Comparison of ENCODE assay signal across 1 cellular context in the genomic region with DNA sequence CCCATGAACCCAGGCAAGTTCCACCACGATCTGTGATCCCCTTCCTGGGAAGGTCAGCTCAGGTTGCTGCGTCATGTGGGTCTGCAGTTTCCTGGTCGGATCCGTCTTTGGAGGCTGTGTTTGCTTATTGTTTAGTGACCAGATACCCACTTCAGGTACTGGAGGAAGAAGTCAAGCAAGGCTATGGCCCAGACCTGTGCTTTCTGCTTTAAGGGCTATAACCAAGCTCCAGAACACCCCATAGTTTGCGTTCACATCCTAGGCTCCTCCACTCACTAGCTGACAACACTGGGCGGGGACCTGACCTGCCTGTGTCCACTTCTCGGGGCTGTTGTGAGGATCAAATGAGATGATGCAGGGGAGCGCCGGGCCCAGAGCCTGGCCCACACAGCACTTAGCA.
TF ChIP-seq lines count a peak whose summit lies in the region.

No MANE protein-coding gene starts in this region.

TF ChIP-seq in K562, 482 proteins besides CTCF, POLR2A, EP300 and RAD21 (continued from another document):
- TF ChIP-seq, protein P1, sequence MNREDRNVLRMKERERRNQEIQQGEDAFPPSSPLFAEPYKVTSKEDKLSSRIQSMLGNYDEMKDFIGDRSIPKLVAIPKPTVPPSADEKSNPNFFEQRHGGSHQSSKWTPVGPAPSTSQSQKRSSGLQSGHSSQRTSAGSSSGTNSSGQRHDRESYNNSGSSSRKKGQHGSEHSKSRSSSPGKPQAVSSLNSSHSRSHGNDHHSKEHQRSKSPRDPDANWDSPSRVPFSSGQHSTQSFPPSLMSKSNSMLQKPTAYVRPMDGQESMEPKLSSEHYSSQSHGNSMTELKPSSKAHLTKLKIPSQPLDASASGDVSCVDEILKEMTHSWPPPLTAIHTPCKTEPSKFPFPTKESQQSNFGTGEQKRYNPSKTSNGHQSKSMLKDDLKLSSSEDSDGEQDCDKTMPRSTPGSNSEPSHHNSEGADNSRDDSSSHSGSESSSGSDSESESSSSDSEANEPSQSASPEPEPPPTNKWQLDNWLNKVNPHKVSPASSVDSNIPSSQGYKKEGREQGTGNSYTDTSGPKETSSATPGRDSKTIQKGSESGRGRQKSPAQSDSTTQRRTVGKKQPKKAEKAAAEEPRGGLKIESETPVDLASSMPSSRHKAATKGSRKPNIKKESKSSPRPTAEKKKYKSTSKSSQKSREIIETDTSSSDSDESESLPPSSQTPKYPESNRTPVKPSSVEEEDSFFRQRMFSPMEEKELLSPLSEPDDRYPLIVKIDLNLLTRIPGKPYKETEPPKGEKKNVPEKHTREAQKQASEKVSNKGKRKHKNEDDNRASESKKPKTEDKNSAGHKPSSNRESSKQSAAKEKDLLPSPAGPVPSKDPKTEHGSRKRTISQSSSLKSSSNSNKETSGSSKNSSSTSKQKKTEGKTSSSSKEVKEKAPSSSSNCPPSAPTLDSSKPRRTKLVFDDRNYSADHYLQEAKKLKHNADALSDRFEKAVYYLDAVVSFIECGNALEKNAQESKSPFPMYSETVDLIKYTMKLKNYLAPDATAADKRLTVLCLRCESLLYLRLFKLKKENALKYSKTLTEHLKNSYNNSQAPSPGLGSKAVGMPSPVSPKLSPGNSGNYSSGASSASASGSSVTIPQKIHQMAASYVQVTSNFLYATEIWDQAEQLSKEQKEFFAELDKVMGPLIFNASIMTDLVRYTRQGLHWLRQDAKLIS (CRISPR knock-in tag; IDR thresholded peaks at IDR 0.05): no peak
- TF ChIP-seq, protein P2, sequence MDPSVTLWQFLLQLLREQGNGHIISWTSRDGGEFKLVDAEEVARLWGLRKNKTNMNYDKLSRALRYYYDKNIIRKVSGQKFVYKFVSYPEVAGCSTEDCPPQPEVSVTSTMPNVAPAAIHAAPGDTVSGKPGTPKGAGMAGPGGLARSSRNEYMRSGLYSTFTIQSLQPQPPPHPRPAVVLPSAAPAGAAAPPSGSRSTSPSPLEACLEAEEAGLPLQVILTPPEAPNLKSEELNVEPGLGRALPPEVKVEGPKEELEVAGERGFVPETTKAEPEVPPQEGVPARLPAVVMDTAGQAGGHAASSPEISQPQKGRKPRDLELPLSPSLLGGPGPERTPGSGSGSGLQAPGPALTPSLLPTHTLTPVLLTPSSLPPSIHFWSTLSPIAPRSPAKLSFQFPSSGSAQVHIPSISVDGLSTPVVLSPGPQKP (CRISPR knock-in tag; IDR thresholded peaks at IDR 0.05): no peak
- no peak for TF ChIP-seq L3MBTL2 (IDR thresholded peaks at IDR 0.05)
- TF ChIP-seq, protein P3, sequence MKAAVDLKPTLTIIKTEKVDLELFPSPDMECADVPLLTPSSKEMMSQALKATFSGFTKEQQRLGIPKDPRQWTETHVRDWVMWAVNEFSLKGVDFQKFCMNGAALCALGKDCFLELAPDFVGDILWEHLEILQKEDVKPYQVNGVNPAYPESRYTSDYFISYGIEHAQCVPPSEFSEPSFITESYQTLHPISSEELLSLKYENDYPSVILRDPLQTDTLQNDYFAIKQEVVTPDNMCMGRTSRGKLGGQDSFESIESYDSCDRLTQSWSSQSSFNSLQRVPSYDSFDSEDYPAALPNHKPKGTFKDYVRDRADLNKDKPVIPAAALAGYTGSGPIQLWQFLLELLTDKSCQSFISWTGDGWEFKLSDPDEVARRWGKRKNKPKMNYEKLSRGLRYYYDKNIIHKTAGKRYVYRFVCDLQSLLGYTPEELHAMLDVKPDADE (conservative IDR thresholded peaks at IDR 0.05; ENCODE audit: control insufficient read depth, low read depth, low read length): no peak
- no peak for TF ChIP-seq HEY1 (CRISPR knock-in tag; IDR thresholded peaks at IDR 0.05; ENCODE audit: borderline replicate concordance)
- TF ChIP-seq ETV6 (IDR thresholded peaks at IDR 0.05; ENCODE audit: borderline replicate concordance in 1 of 2, low read depth in 2 of 2, low read length in 1 of 2): no peak
- TF ChIP-seq ETV6 (CRISPR knock-in tag; IDR thresholded peaks at IDR 0.05; ENCODE audit: borderline replicate concordance): no peak
- TF ChIP-seq EP400 (IDR thresholded peaks at IDR 0.05): no peak
- no peak for TF ChIP-seq CEBPB (tag; IDR thresholded peaks at IDR 0.05)
- TF ChIP-seq ZBTB8A (IDR thresholded peaks at IDR 0.05; ENCODE audit: partially characterized antibody): no peak
- no peak for TF ChIP-seq ESRRB (CRISPR knock-in tag; IDR thresholded peaks at IDR 0.05; ENCODE audit: borderline replicate concordance)
TF ChIP-seq in K562: peak in this region for 0.
